In genomic region chr11:62574363-62575057, GRCh38 we compare ENCODE assay signal across 8 cellular contexts. TPM values are rescaled to one million over a fixed set of nuclear protein-coding genes. Genes with fewer than 3 reads are reported as not detected.
DNase-seq lines count a peak whose midpoint lies in the region; ATAC-seq and TF ChIP-seq lines count a peak whose summit lies in the region.

No MANE protein-coding gene starts in this region.

- peak; percentile 35 for DNase-seq in stimulated activated CD4-positive, alpha-beta T cell treated with anti-CD3 and anti-CD28 coated beads, Interleukin-15, amount 100 ng/mL, for 24 hours
- no peak for DNase-seq in stimulated activated CD4-positive, alpha-beta T cell treated with anti-CD3 and anti-CD28 coated beads, Interleukin-12 subunit alpha, Interleukin-12 subunit beta, amount 100 ng/mL, for 4 hours
- DNase-seq in SK-N-SH (peak; percentile 67), esophagus squamous epithelium (lab: John Stamatoyannopoulos, UW) (no peak), GM10266 (ENCODE audit: extremely low spot score) (no peak), NCI-H1930 (lab: John Stamatoyannopoulos, UW) (no peak)

- 38% methylated on average over 25 of the region's 33 CpGs for WGBS in SK-N-SH (ENCODE audit: low lambda C conversion rate)
- WGBS in esophagus squamous epithelium, 2 donors, result 0 to 2% methylated on average over 19 to 25 of the region's 33 CpGs

- H4K20me1 ChIP-seq in SK-N-SH (ENCODE audit: insufficient read depth) (peaks cover 27% of the 10 kb centered on the region), neural cell (ENCODE audit: insufficient read depth) (no peaks in the 10 kb centered on the region)

- H3K9me2 ChIP-seq in SK-N-SH (no peaks in the 10 kb centered on the region), neural cell (ENCODE audit: insufficient read depth, low read length) (no peaks in the 10 kb centered on the region)

- H3K27ac ChIP-seq in SK-N-SH (ENCODE audit: low read depth in 2 of 2, low read length in 1 of 2) (peak overlapping the region; percentile 83 to 87), esophagus squamous epithelium (peak overlapping the region; percentile 86 to 96 (median 93)), neural cell (ENCODE audit: low read length) (peak overlapping the region; percentile 74)

- POLR2A ChIA-PET in SK-N-SH (lab: Yijun Ruan, JAX), result interaction anchor here (0.6 to 2.0 kb wide), 25 partner anchors 9 to 759 kb away, joined by 3 to 47 read pairs (median 4); partner anchors contain the start of genes AHNAK, B3GAT3, C11orf98 and CSKMT

- H3K4me3 ChIP-seq in SK-N-SH (ENCODE audit: low read depth in 2 of 2, low read length in 1 of 2) (peak overlapping the region; percentile 52 to 63), esophagus squamous epithelium (peak overlapping the region; percentile 49 to 89 (median 82)), neural cell (ENCODE audit: low read length) (peak overlapping the region; percentile 87)

- no peaks in the 10 kb centered on the region for H3K9me3 ChIP-seq in SK-N-SH
- no peaks in the 10 kb centered on the region for H3K9me3 ChIP-seq in esophagus squamous epithelium
- H3K9me3 ChIP-seq in neural cell (ENCODE audit: low read length), result no peaks in the 10 kb centered on the region

- peak; percentile 16 for ATAC-seq in HG03045 (IDR thresholded peaks at IDR 0.05; ENCODE audit: unreplicated experiment)

- peak overlapping the region; percentile 80 for H3K4me2 ChIP-seq in SK-N-SH
- peak overlapping the region; percentile 70 for H3K4me2 ChIP-seq in neural cell (ENCODE audit: low read length)

- H3K27me3 ChIP-seq in SK-N-SH (ENCODE audit: insufficient read depth) (no peaks in the 10 kb centered on the region), esophagus squamous epithelium (no peaks in the 10 kb centered on the region), neural cell (ENCODE audit: insufficient read depth, low read depth, low read length) (no peaks in the 10 kb centered on the region)

- no peak for TF ChIP-seq POLR2A in esophagus squamous epithelium (IDR thresholded peaks at IDR 0.05)

- H3K4me1 ChIP-seq in SK-N-SH (ENCODE audit: control insufficient read depth in 1 of 2, insufficient read depth in 2 of 2, low read depth in 1 of 2, low read length in 1 of 2) (peaks cover 19 to 28% of the 10 kb centered on the region in 2 experiments; a peak in 3 of 4 replicates), esophagus squamous epithelium (peaks cover 24 to 72% (median 38%) of the 10 kb centered on the region in 3 donors)

- no peak for TF ChIP-seq RAD21 in SK-N-SH (IDR thresholded peaks at IDR 0.05; ENCODE audit: low read length)
- no peak for TF ChIP-seq RAD21 in neural cell (conservative IDR thresholded peaks at IDR 0.05)

- H3K9ac ChIP-seq in SK-N-SH (peak overlapping the region; percentile 82), neural cell (ENCODE audit: low read length) (peak overlapping the region; percentile 75)

- TF ChIP-seq EP300 in SK-N-SH (IDR thresholded peaks at IDR 0.05; ENCODE audit: borderline replicate concordance in 1 of 2, low read depth in 1 of 2, low read length in 1 of 2) (no peak), neural cell (conservative IDR thresholded peaks at IDR 0.05; ENCODE audit: poor library complexity, severe bottlenecking) (no peak)

- TF ChIP-seq CTCF in SK-N-SH (IDR thresholded peaks at IDR 0.05) (no peak), esophagus squamous epithelium (IDR thresholded peaks at IDR 0.05) (no peak), neural cell (IDR thresholded peaks at IDR 0.05; ENCODE audit: poor library complexity, severe bottlenecking) (no peak), GM10266 (IDR thresholded peaks at IDR 0.05; ENCODE audit: control insufficient read depth, insufficient read depth, low read depth, missing control alignments) (no peak)

- intact Hi-C loops in esophagus squamous epithelium (cut with DNase I), result no loop called here

- peaks cover 60% of the 10 kb centered on the region for H3K79me2 ChIP-seq in SK-N-SH (ENCODE audit: insufficient read depth)
- peaks cover 33% of the 10 kb centered on the region for H3K79me2 ChIP-seq in neural cell (replicated peaks; ENCODE audit: insufficient read depth, low read length)

- H3K36me3 ChIP-seq in SK-N-SH (replicated peaks in 1 of 2; ENCODE audit: control insufficient read depth in 1 of 2, insufficient read depth in 2 of 2, low read length in 1 of 2) (peaks cover 34 to 58% of the 10 kb centered on the region in 2 experiments), esophagus squamous epithelium (peaks cover 0 to 74% (median 30%) of the 10 kb centered on the region in 3 donors), neural cell (ENCODE audit: insufficient read depth, low read length) (no peaks in the 10 kb centered on the region)

- H2AFZ ChIP-seq in SK-N-SH (ENCODE audit: low read depth) (peak overlapping the region; percentile 61), neural cell (ENCODE audit: low read depth, low read length) (peak overlapping the region; percentile 73)

- CTCF ChIA-PET in SK-N-SH (lab: Yijun Ruan, JAX), result interaction anchor here (0.7 to 3.2 kb wide), 7 partner anchors 13 to 180 kb away, joined by 3 to 14 read pairs (median 3); partner anchors contain the start of gene TUT1

- peaks cover 13% of the 10 kb centered on the region for H3F3A ChIP-seq in SK-N-SH (replicated peaks; ENCODE audit: insufficient read depth)
- no peaks in the 10 kb centered on the region for H3F3A ChIP-seq in neural cell (ENCODE audit: insufficient read depth, low read length, poor library complexity, severe bottlenecking)

TF ChIP-seq in SK-N-SH, 30 proteins besides CTCF, POLR2A, EP300 and RAD21 (continues in another document):
- TF ChIP-seq USF1 (IDR thresholded peaks at IDR 0.05; ENCODE audit: borderline replicate concordance, low read depth) (no peak), USF2 (IDR thresholded peaks at IDR 0.05; ENCODE audit: borderline replicate concordance, low read depth, low read length) (no peak), ELF1 (IDR thresholded peaks at IDR 0.05) (no peak)

TF ChIP-seq in neural cell, 6 proteins besides CTCF, POLR2A, EP300 and RAD21:
- TF ChIP-seq EZH2 (IDR thresholded peaks at IDR 0.05; ENCODE audit: borderline replicate concordance, insufficient read depth, low read length, poor library complexity, severe bottlenecking), result no peak
- no peak for TF ChIP-seq TAF1 (IDR thresholded peaks at IDR 0.05; ENCODE audit: low read depth)
- no peak for TF ChIP-seq SMC3 (conservative IDR thresholded peaks at IDR 0.05; ENCODE audit: poor library complexity)
- TF ChIP-seq POLR2AphosphoS5 (IDR thresholded peaks at IDR 0.05), result no peak
- no peak for TF ChIP-seq MXI1 (conservative IDR thresholded peaks at IDR 0.05; ENCODE audit: poor library complexity, severe bottlenecking)
- no peak for TF ChIP-seq REST (IDR thresholded peaks at IDR 0.05; ENCODE audit: borderline replicate concordance)

RNA-seq across cellular contexts. Expression of gene EEF1G, which starts 0.8 kb away (rescaled TPM):
- polyA plus RNA-seq in SK-N-SH (2012; rRNA removed) (1,853 and 2,105 TPM in 2 replicates), neural cell (1,473 and 1,555 TPM in 2 replicates)
- polyA plus RNA-seq in SK-N-SH (2012; cell fraction: cytosol; rRNA removed), result 1,837 and 2,039 TPM in 2 replicates
- polyA plus RNA-seq in SK-N-SH (2012; cell fraction: nucleus; rRNA removed), result 604 and 627 TPM in 2 replicates
- total RNA-seq in esophagus squamous epithelium, result 1,000 to 10,000 TPM; 1,144 to 2,095 (median 1,685) TPM
- polyA minus RNA-seq in neural cell, result 976 and 1,099 TPM in 2 replicates

RNA-seq across cellular contexts. Expression of gene TUT1, which starts 16.8 kb away (rescaled TPM):
- polyA plus RNA-seq in SK-N-SH (2012; rRNA removed) (27.3 and 30.0 TPM in 2 replicates), neural cell (12.0 and 17.8 TPM in 2 replicates)
- 10.5 and 13.8 TPM in 2 replicates for polyA plus RNA-seq in SK-N-SH (2012; cell fraction: cytosol; rRNA removed)
- polyA plus RNA-seq in SK-N-SH (2012; cell fraction: nucleus; rRNA removed), result 97.9 and 105 TPM in 2 replicates
- 10 to 100 TPM in 1 of 4 donors, 1 to 10 TPM in 3; 5.0 to 12.7 (median 8.0) TPM for total RNA-seq in esophagus squamous epithelium
- 8.5 and 12.2 TPM in 2 replicates for polyA minus RNA-seq in neural cell

RNA-seq across cellular contexts. Expression of gene MTA2, which starts 27.2 kb away (rescaled TPM):
- polyA plus RNA-seq in SK-N-SH (2012; rRNA removed), result 18.4 and 20.6 TPM in 2 replicates
- 12.7 and 15.6 TPM in 2 replicates for polyA plus RNA-seq in SK-N-SH (2012; cell fraction: cytosol; rRNA removed)
- 57.9 and 72.2 TPM in 2 replicates for polyA plus RNA-seq in SK-N-SH (2012; cell fraction: nucleus; rRNA removed)
- total RNA-seq in esophagus squamous epithelium, result 100 to 1,000 TPM; 103 to 132 (median 111) TPM
- 130 and 140 TPM in 2 replicates for polyA plus RNA-seq in neural cell
- 151 and 174 TPM in 2 replicates for polyA minus RNA-seq in neural cell

RNA-seq across cellular contexts. Expression of gene AHNAK, which starts 27.9 kb away (rescaled TPM):
- polyA plus RNA-seq in SK-N-SH (2012; rRNA removed), result 57.8 and 62.3 TPM in 2 replicates
- 49.7 and 55.0 TPM in 2 replicates for polyA plus RNA-seq in SK-N-SH (2012; cell fraction: cytosol; rRNA removed)
- polyA plus RNA-seq in SK-N-SH (2012; cell fraction: nucleus; rRNA removed), result 78.7 and 115 TPM in 2 replicates
- total RNA-seq in esophagus squamous epithelium, result 1,000 to 10,000 TPM in 2 of 4 donors, 100 to 1,000 TPM in 2; 695 to 1,250 (median 954) TPM
- 0.11 and 0.12 TPM in 2 replicates for polyA plus RNA-seq in neural cell
- 0.81 and 0.97 TPM in 2 replicates for polyA minus RNA-seq in neural cell

RNA-seq across cellular contexts. Expression of gene EML3, which starts 38.1 kb away (rescaled TPM):
- polyA plus RNA-seq in SK-N-SH (2012; rRNA removed), result 43.0 and 47.8 TPM in 2 replicates
- 14.5 and 19.5 TPM in 2 replicates for polyA plus RNA-seq in SK-N-SH (2012; cell fraction: cytosol; rRNA removed)
- polyA plus RNA-seq in SK-N-SH (2012; cell fraction: nucleus; rRNA removed), result 247 and 252 TPM in 2 replicates
- 10 to 100 TPM; 34.7 to 58.6 (median 53.6) TPM for total RNA-seq in esophagus squamous epithelium
- polyA plus RNA-seq in neural cell, result 0.38 and 2.5 TPM in 2 replicates
- 1.4 and 1.7 TPM in 2 replicates for polyA minus RNA-seq in neural cell

Comparison
In these comparisons a context has a peak if more than half of its experiments do, and no peak if none do; other contexts are left out.
1. DNase-seq: peak in stimulated activated CD4-positive, alpha-beta T cell treated with anti-CD3 and anti-CD28 coated beads, Interleukin-15, amount 100 ng/mL, for 24 hours (single experiment) and SK-N-SH (single experiment); none in stimulated activated CD4-positive, alpha-beta T cell treated with anti-CD3 and anti-CD28 coated beads, Interleukin-12 subunit alpha, Interleukin-12 subunit beta, amount 100 ng/mL, for 4 hours (single experiment), esophagus squamous epithelium (single experiment), GM10266 (single experiment) and NCI-H1930 (0 of 2).
2. Peak in every context shown above with its lines, with median percentiles within 50 percentile points of each other: H3K27ac ChIP-seq and H3K4me3 ChIP-seq.